In the genomic region with DNA sequence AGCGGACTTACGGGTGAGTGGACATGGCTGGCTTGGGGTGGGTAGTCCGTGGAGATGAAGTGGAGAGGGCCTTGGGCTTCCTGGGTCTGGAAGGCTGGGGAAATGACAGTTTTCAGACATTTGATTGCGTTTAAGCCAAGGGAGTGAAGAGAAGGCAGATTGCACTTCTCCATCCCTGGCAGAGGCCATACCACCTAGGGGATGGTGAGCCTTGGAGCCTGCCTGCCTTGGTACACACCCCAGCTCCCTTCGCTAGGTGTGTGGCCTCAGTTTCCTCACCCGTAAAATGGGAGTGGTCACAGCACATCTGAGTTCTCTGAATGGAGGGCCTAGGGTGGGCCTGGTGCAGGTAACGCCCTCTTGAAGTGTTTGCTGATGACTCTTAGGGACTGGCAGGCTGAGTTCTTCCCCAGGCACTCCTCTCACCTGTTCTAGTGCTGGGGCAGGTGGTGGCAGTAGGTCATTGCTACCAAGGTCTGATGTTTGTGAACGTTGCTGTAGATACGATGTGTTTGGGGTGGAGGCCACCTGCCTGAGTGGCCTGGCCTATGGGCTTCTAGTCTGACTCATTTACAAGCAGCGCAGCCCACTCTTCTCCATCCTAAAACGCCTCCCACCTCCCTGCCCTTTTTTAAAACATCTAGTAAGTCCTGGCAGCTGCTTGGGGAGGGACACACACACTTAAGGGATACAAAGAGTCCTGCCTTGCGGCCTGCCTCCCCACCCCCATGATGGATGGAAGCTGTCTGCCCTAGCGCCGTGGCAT, we compare ENCODE assay signal across 8 cellular contexts. TPM values are rescaled to one million over a fixed set of nuclear protein-coding genes. Genes with fewer than 3 reads are reported as not detected.
A peak's percentile ranks its signal among the peaks of the same experiment; 100 is the strongest.
DNase-seq lines count a peak whose midpoint lies in the region; ATAC-seq and TF ChIP-seq lines count a peak whose summit lies in the region.

No MANE protein-coding gene starts in this region.

- peaks cover 61% of the 10 kb centered on the region for H3K36me3 Mint-ChIP-seq in activated naive CD4-positive, alpha-beta T cell treated with anti-CD3 and anti-CD28 coated beads, Interleukin-2, amount 10 ng/mL, durations not matched to agents 7 days and 5 days
- H3K36me3 Mint-ChIP-seq in T-cell = peaks cover 25% of the 10 kb centered on the region

- TF ChIP-seq EP300 in tibial nerve (IDR thresholded peaks at IDR 0.05) = no peak

- H3K27me3 ChIP-seq in layer of hippocampus (ENCODE audit: control insufficient read depth, insufficient read depth, low read length) (no peaks in the 10 kb centered on the region), tibial nerve (no peaks in the 10 kb centered on the region)

- CTCF ChIA-PET in activated naive CD4-positive, alpha-beta T cell treated with anti-CD3 and anti-CD28 coated beads, Interleukin-2, amount 10 ng/mL, durations not matched to agents 7 days and 5 days (lab: Charles Lee) = interaction anchor here (1.5 kb wide), 1 partner anchor 42 kb away, joined by 3 read pairs; no protein-coding TSS in a partner anchor
- CTCF ChIA-PET in T-cell (lab: Charles Lee) = interaction anchor here in 1 of 2 donors (0.5 kb wide), 1 partner anchor 980 kb away, joined by 3 read pairs; no protein-coding TSS in a partner anchor

- H3K4me3 Mint-ChIP-seq in activated naive CD4-positive, alpha-beta T cell treated with anti-CD3 and anti-CD28 coated beads, Interleukin-2, amount 10 ng/mL, durations not matched to agents 7 days and 5 days = peak overlapping the region; percentile 97
- H3K4me3 Mint-ChIP-seq in T-cell = peak overlapping the region; percentile 93 to 94 (median 93)

- H3K4me3 ChIP-seq in tibial nerve = peak overlapping the region in 2 of 4 donors; percentile 40 to 77

- TF ChIP-seq CTCF in tibial nerve (IDR thresholded peaks at IDR 0.05) = no peak

- no peak for TF ChIP-seq POLR2A in tibial nerve (IDR thresholded peaks at IDR 0.05)

- no peaks in the 10 kb centered on the region for H3K27me3 Mint-ChIP-seq in activated naive CD4-positive, alpha-beta T cell treated with anti-CD3 and anti-CD28 coated beads, Interleukin-2, amount 10 ng/mL, durations not matched to agents 7 days and 5 days
- no peaks in the 10 kb centered on the region for H3K27me3 Mint-ChIP-seq in T-cell

- DNase-seq in activated naive CD4-positive, alpha-beta T cell treated with anti-CD3 and anti-CD28 coated beads, Interleukin-2, amount 10 ng/mL, durations not matched to agents 7 days and 5 days = no peak
- no peak for DNase-seq in activated naive CD4-positive, alpha-beta T cell treated with anti-CD3 and anti-CD28 coated beads, Interleukin-2, amount 50 U/mL, for 16 hours
- DNase-seq in T-cell (no peak), tibial nerve (ENCODE audit: low spot score in 2 of 2) (no peak), glomerular visceral epithelial cell (ENCODE audit: extremely low spot score) (no peak)

- 80 to 92% methylated on average over 14 of the region's 14 CpGs for WGBS in tibial nerve, 2 donors

- no peaks in the 10 kb centered on the region for H3K9me3 Mint-ChIP-seq in activated naive CD4-positive, alpha-beta T cell treated with anti-CD3 and anti-CD28 coated beads, Interleukin-2, amount 10 ng/mL, durations not matched to agents 7 days and 5 days
- no peaks in the 10 kb centered on the region for H3K9me3 Mint-ChIP-seq in T-cell

- H3K4me1 ChIP-seq in tibial nerve = peaks cover 0 to 77% (median 63%) of the 10 kb centered on the region in 4 donors

- peaks cover 74% of the 10 kb centered on the region for H3K4me1 Mint-ChIP-seq in activated naive CD4-positive, alpha-beta T cell treated with anti-CD3 and anti-CD28 coated beads, Interleukin-2, amount 10 ng/mL, durations not matched to agents 7 days and 5 days
- H3K4me1 Mint-ChIP-seq in T-cell = peaks cover 58 to 76% (median 72%) of the 10 kb centered on the region in 3 donors

- H3K9me3 ChIP-seq in tibial nerve = no peaks in the 10 kb centered on the region

- H3K27ac Mint-ChIP-seq in activated naive CD4-positive, alpha-beta T cell treated with anti-CD3 and anti-CD28 coated beads, Interleukin-2, amount 10 ng/mL, durations not matched to agents 7 days and 5 days = peak overlapping the region; percentile 95
- H3K27ac Mint-ChIP-seq in T-cell = peak overlapping the region; percentile 93 to 97

- H3K36me3 ChIP-seq in tibial nerve = peaks cover 0 to 21% (median 0%) of the 10 kb centered on the region in 3 donors

- POLR2A ChIA-PET in T-cell (lab: Charles Lee) = interaction anchor here in 1 of 2 donors (0.6 to 1.3 kb wide), 2 partner anchors 12 to 608 kb away, joined by 3 to 4 read pairs; no protein-coding TSS in a partner anchor

- ATAC-seq in T-cell (replicated peaks in 1 of 4) = no peak
- ATAC-seq in HG03354 (IDR thresholded peaks at IDR 0.05; ENCODE audit: poor library complexity, severe bottlenecking, unreplicated experiment) = no peak
- ATAC-seq in GM21515 (IDR thresholded peaks at IDR 0.05; ENCODE audit: unreplicated experiment) = no peak

- H3K27ac ChIP-seq in layer of hippocampus (ENCODE audit: low read depth, low read length) (peak overlapping the region; percentile 71), tibial nerve (peak overlapping the region; percentile 84 to 88 (median 86))

RNA-seq across cellular contexts. Expression of a gene that starts 2.3 kb away (rescaled TPM):
- 100 to 1,000 TPM; 111 to 271 (median 124) TPM for total RNA-seq in T-cell
- total RNA-seq in tibial nerve = 10 to 100 TPM in 1 of 4 donors, 1 to 10 TPM in 3; 4.8 to 14.4 (median 5.8) TPM

RNA-seq across cellular contexts. Expression of a gene that starts 42.4 kb away (rescaled TPM):
- total RNA-seq in T-cell = 10 to 100 TPM; 29.0 to 41.1 (median 29.4) TPM
- total RNA-seq in tibial nerve = 10 to 100 TPM; 12.6 to 20.9 (median 19.0) TPM

Comparison
In these comparisons a context has a peak if more than half of its experiments do, and no peak if none do; other contexts are left out.
1. RNA of a gene that starts 2.3 kb away (total RNA-seq): 111 to 271 TPM in T-cell; 4.8 to 14.4 TPM in tibial nerve; every median in the first group is over 4 times any median in the second.